In the genomic region with DNA sequence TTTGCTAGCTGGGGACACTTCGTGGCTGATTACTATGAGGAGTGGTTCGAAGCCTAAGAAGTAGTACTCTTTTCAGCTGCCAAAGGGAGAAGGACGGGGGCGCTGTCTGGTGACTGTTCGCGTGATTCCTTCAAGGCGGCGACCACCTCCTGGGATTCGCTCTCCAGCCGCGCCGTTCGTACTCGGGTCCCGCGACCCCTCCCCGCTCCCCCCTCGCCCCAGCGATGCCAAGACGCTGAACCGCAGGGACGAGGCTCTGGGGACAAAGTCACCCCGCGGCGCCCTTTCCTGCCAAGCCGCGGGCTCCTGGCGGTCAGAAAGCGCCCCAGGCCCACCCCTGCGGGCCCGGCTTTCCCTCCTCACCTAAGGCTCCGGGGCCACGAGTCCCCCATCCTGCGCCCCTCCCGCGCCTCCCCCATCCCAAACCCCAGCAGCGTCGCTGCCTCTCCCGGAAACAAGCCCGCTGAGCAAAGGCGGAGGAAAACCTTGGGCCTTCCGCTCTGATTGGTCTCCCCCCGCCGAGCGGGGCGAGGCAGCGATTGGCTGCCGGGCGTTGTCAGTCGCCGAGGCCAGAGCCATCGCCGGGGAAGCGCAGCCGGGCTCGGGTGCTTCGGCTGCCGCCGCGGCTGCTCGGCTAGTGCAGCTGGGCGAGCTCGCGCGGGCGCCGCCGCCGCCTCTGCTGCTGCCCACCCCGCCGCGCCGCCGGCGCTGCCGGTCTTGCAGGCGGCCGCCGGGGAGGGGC, we compare ENCODE assay signal across 1 cellular context.
TF ChIP-seq lines count a peak whose summit lies in the region.

B3GALT1 (plus strand) TSS at position 572 of the 742 bp plus-strand sequence.

TF ChIP-seq in WTC11, 78 proteins besides CTCF, POLR2A, EP300 and RAD21 (continued from another document):
- TF ChIP-seq CREB1 (CRISPR knock-in tag; IDR thresholded peaks at IDR 0.05) (0 out of 2 replicates have a peak, but pooled peaks have one; percentile 72), ATF1 (CRISPR knock-in tag; IDR thresholded peaks at IDR 0.05) (no peak), CDX4 (CRISPR knock-in tag; IDR thresholded peaks at IDR 0.05; ENCODE audit: borderline replicate concordance) (no peak), NR3C1 (CRISPR knock-in tag; conservative IDR thresholded peaks at IDR 0.05; ENCODE audit: low read depth) (peak; percentile 56; the same call in 1 of the 2 replicates), FOXP1 (CRISPR knock-in tag; IDR thresholded peaks at IDR 0.05; ENCODE audit: borderline replicate concordance) (no peak), NFYB (CRISPR knock-in tag; conservative IDR thresholded peaks at IDR 0.05; ENCODE audit: low read depth) (peak; percentile 88), MXD4 (CRISPR knock-in tag; IDR thresholded peaks at IDR 0.05; ENCODE audit: borderline replicate concordance) (no peak), ZNF416 (CRISPR knock-in tag; IDR thresholded peaks at IDR 0.05) (no peak), NR2C2 (CRISPR knock-in tag; IDR thresholded peaks at IDR 0.05) (no peak), FOXK1 (CRISPR knock-in tag; IDR thresholded peaks at IDR 0.05) (no peak; the same call in 1 of the 2 replicates), SP1 (CRISPR knock-in tag; conservative IDR thresholded peaks at IDR 0.05) (peak; percentile 81), ZNF232 (CRISPR knock-in tag; IDR thresholded peaks at IDR 0.05) (peak; percentile 47), TP53 (CRISPR knock-in tag; IDR thresholded peaks at IDR 0.05) (peak; percentile 26; the same call in 1 of the 2 replicates), IRF2 (CRISPR knock-in tag; IDR thresholded peaks at IDR 0.05; ENCODE audit: borderline replicate concordance, low read depth) (no peak), ATF2 (CRISPR knock-in tag; IDR thresholded peaks at IDR 0.05; ENCODE audit: borderline replicate concordance, low read depth) (no peak), RELA (CRISPR knock-in tag; IDR thresholded peaks at IDR 0.05; ENCODE audit: borderline replicate concordance) (no peak), CREM (CRISPR knock-in tag; IDR thresholded peaks at IDR 0.05) (peak; percentile 24; the same call in 1 of the 2 replicates), SOX15 (CRISPR knock-in tag; IDR thresholded peaks at IDR 0.05) (no peak)
- TF ChIP-seq, protein P1, sequence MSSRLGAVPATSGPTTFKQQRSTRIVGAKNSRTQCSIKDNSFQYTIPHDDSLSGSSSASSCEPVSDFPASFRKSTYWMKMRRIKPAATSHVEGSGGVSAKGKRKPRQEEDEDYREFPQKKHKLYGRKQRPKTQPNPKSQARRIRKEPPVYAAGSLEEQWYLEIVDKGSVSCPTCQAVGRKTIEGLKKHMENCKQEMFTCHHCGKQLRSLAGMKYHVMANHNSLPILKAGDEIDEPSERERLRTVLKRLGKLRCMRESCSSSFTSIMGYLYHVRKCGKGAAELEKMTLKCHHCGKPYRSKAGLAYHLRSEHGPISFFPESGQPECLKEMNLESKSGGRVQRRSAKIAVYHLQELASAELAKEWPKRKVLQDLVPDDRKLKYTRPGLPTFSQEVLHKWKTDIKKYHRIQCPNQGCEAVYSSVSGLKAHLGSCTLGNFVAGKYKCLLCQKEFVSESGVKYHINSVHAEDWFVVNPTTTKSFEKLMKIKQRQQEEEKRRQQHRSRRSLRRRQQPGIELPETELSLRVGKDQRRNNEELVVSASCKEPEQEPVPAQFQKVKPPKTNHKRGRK (CRISPR knock-in tag; IDR thresholded peaks at IDR 0.05; ENCODE audit: borderline replicate concordance) = no peak
- TF ChIP-seq, protein P2, sequence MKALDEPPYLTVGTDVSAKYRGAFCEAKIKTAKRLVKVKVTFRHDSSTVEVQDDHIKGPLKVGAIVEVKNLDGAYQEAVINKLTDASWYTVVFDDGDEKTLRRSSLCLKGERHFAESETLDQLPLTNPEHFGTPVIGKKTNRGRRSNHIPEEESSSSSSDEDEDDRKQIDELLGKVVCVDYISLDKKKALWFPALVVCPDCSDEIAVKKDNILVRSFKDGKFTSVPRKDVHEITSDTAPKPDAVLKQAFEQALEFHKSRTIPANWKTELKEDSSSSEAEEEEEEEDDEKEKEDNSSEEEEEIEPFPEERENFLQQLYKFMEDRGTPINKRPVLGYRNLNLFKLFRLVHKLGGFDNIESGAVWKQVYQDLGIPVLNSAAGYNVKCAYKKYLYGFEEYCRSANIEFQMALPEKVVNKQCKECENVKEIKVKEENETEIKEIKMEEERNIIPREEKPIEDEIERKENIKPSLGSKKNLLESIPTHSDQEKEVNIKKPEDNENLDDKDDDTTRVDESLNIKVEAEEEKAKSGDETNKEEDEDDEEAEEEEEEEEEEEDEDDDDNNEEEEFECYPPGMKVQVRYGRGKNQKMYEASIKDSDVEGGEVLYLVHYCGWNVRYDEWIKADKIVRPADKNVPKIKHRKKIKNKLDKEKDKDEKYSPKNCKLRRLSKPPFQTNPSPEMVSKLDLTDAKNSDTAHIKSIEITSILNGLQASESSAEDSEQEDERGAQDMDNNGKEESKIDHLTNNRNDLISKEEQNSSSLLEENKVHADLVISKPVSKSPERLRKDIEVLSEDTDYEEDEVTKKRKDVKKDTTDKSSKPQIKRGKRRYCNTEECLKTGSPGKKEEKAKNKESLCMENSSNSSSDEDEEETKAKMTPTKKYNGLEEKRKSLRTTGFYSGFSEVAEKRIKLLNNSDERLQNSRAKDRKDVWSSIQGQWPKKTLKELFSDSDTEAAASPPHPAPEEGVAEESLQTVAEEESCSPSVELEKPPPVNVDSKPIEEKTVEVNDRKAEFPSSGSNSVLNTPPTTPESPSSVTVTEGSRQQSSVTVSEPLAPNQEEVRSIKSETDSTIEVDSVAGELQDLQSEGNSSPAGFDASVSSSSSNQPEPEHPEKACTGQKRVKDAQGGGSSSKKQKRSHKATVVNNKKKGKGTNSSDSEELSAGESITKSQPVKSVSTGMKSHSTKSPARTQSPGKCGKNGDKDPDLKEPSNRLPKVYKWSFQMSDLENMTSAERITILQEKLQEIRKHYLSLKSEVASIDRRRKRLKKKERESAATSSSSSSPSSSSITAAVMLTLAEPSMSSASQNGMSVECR (CRISPR knock-in tag; IDR thresholded peaks at IDR 0.05; ENCODE audit: borderline replicate concordance) = peak; percentile 48; the same call in 1 of the 2 replicates
- TF ChIP-seq, protein P3, sequence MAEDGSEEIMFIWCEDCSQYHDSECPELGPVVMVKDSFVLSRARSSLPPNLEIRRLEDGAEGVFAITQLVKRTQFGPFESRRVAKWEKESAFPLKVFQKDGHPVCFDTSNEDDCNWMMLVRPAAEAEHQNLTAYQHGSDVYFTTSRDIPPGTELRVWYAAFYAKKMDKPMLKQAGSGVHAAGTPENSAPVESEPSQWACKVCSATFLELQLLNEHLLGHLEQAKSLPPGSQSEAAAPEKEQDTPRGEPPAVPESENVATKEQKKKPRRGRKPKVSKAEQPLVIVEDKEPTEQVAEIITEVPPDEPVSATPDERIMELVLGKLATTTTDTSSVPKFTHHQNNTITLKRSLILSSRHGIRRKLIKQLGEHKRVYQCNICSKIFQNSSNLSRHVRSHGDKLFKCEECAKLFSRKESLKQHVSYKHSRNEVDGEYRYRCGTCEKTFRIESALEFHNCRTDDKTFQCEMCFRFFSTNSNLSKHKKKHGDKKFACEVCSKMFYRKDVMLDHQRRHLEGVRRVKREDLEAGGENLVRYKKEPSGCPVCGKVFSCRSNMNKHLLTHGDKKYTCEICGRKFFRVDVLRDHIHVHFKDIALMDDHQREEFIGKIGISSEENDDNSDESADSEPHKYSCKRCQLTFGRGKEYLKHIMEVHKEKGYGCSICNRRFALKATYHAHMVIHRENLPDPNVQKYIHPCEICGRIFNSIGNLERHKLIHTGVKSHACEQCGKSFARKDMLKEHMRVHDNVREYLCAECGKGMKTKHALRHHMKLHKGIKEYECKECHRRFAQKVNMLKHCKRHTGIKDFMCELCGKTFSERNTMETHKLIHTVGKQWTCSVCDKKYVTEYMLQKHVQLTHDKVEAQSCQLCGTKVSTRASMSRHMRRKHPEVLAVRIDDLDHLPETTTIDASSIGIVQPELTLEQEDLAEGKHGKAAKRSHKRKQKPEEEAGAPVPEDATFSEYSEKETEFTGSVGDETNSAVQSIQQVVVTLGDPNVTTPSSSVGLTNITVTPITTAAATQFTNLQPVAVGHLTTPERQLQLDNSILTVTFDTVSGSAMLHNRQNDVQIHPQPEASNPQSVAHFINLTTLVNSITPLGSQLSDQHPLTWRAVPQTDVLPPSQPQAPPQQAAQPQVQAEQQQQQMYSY (CRISPR knock-in tag; IDR thresholded peaks at IDR 0.05) = no peak
